27 cellular contexts compared by ENCODE assay signal in genomic region chr5:147619281-147619680, GRCh38.
"Had no signal": no experiment of that assay in that cellular context is flagged by ENCODE, and none has a peak within 500 bp of the region (broad histone marks: within the 10 kb centered on the region; RNA-seq: fewer than 3 reads in every experiment).

No MANE protein-coding gene starts in this region.

- H3K27ac ChIP-seq: cardiac muscle cell, colonic mucosa, heart left ventricle, left lung, neural progenitor cell, right atrium auricular region, spleen, thoracic aorta had no signal

- H2AFZ ChIP-seq: neural progenitor cell had no signal

- H3K9me3 Mint-ChIP-seq: natural killer cell; neural progenitor cell; T-helper 1 cell treated with Interleukin-12 subunit alpha and Interleukin-12 subunit beta and Interleukin-4 antibody, amounts not matched to agents 30 μg/mL and 1 μg/mL, for 36 hours had no signal

- H3K27me3 Mint-ChIP-seq: activated naive CD8-positive, alpha-beta T cell had no signal

- DNase-seq: activated CD8-positive, alpha-beta memory T cell treated with anti-CD3 and anti-CD28 coated beads for 24 hours; activated effector memory CD4-positive, alpha-beta T cell treated with Interleukin-2 at 50 U/mL for 16 hours; activated naive CD4-positive, alpha-beta T cell treated with Interleukin-2 at 50 U/mL for 16 hours; amniotic stem cell; cerebellar nuclear complex; colonic mucosa; effector CD8-positive, alpha-beta T cell; foreskin fibroblast; heart left ventricle; kidney glomerular epithelial cell; left lung; mesendoderm; natural killer cell; occipital lobe; SK-N-SH; spleen; stimulated activated naive CD8-positive, alpha-beta T cell treated with anti-CD3 and anti-CD28 coated beads, Interleukin-15, Interleukin-2, amounts not matched to agents 100 U/mL and 50 U/mL, for 24 hours; SW 1271; T-helper 9 cell; trophoblast cell had no signal

- H3K4me3 Mint-ChIP-seq: activated naive CD8-positive, alpha-beta T cell; natural killer cell; neural progenitor cell; T-helper 1 cell treated with Interleukin-12 subunit alpha and Interleukin-12 subunit beta and Interleukin-4 antibody, amounts not matched to agents 30 μg/mL and 1 μg/mL, for 36 hours had no signal

- ATAC-seq: heart left ventricle; left lung; natural killer cell; stimulated activated naive CD8-positive, alpha-beta T cell treated with anti-CD3 and anti-CD28 coated beads, Interleukin-15, Interleukin-2, amounts not matched to agents 100 U/mL and 50 U/mL, for 24 hours had no signal

- H3K9ac ChIP-seq: neural progenitor cell, SK-N-SH had no signal

- H3K4me3 ChIP-seq: cardiac muscle cell, colonic mucosa, heart left ventricle, left lung, lung, neural progenitor cell, right atrium auricular region, spleen, thoracic aorta had no signal

- H3K4me1 ChIP-seq: colonic mucosa, heart left ventricle, left lung, neural progenitor cell, right atrium auricular region, spleen had no signal

- H3K9me3 ChIP-seq: colonic mucosa, heart left ventricle, left lung, right atrium auricular region, SK-N-SH, spleen, thoracic aorta had no signal

- H3K4me1 Mint-ChIP-seq: natural killer cell, neural progenitor cell had no signal

- H3K27ac Mint-ChIP-seq: activated naive CD8-positive, alpha-beta T cell; natural killer cell; neural progenitor cell; T-helper 1 cell treated with Interleukin-12 subunit alpha and Interleukin-12 subunit beta and Interleukin-4 antibody, amounts not matched to agents 30 μg/mL and 1 μg/mL, for 36 hours had no signal

- H3K27me3 ChIP-seq: cardiac muscle cell, colonic mucosa, left lung, neural progenitor cell, right atrium auricular region, spleen had no signal

- H3K36me3 ChIP-seq: cardiac muscle cell, colonic mucosa, heart left ventricle, left lung, neural progenitor cell, right atrium auricular region, spleen, thoracic aorta had no signal

- H3K4me2 ChIP-seq: neural progenitor cell, SK-N-SH had no signal
